18 cellular contexts compared by ENCODE assay signal in the genomic region with DNA sequence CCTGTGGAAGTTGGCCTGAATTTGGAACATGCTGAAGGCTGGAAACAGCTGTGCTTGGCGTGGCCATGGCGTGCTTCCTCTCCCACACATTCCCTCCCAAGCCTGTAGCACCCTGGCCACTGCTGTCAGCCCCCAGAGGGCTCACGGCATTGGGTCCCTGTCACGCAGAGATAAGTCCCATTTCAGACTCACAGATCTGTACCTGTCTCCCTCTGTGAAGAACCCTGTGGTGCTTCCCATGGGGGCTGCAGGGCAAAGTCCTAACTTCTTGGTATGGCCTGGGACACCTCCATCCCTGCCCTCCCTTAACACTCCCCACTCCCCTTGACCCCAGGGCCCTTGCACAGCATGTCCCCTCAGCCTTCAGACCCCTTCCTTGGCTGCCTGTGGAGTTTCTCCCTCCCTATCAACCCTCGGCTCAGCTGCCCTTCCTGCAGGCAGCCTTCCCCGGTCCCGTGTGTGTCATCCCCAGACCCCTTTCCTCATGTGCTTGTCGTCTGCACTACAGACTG. TPM values are rescaled to one million over a fixed set of nuclear protein-coding genes. Genes with fewer than 3 reads are reported as not detected.
DNase-seq lines count a peak whose midpoint lies in the region; ATAC-seq and TF ChIP-seq lines count a peak whose summit lies in the region.
"Had no signal": no experiment of that assay in that cellular context is flagged by ENCODE, and none has a peak within 500 bp of the region (broad histone marks: within the 10 kb centered on the region; RNA-seq: fewer than 3 reads in every experiment).

No MANE protein-coding gene starts in this region.

- H4K91ac ChIP-seq in neuronal stem cell (ENCODE audit: low read depth, low read length, poor library complexity): no peak overlapping the region

- intact Hi-C loops in Right ventricle myocardium inferior (cut with DNase I): no loop called here

- TF ChIP-seq CTCF in chondrocyte (IDR thresholded peaks at IDR 0.05): no peak
- no peak for TF ChIP-seq CTCF in mesothelial cell of epicardium (IDR thresholded peaks at IDR 0.05; ENCODE audit: unreplicated experiment)
- no peak for TF ChIP-seq CTCF in BE2C (IDR thresholded peaks at IDR 0.05; ENCODE audit: low read depth, low read length)

- peak overlapping the region; percentile 82 for H2BK15ac ChIP-seq in neuronal stem cell (ENCODE audit: low read length)

- H3K27me3 ChIP-seq in neuronal stem cell (ENCODE audit: control insufficient read depth in 3 of 3, insufficient read depth in 3 of 3, low read depth in 1 of 3, low read length in 3 of 3) (no peaks in the 10 kb centered on the region), BE2C (no peaks in the 10 kb centered on the region)
- H3K27me3 ChIP-seq: breast epithelium had no signal

- H3K9me3 Mint-ChIP-seq in chondrocyte (ENCODE audit: low read depth): peaks cover 8% of the 10 kb centered on the region
- peaks cover 21% of the 10 kb centered on the region for H3K9me3 Mint-ChIP-seq in mesothelial cell of epicardium

- WGBS in neuronal stem cell (ENCODE audit: extremely low coverage in 2 of 2, insufficient read length in 2 of 2, insufficient replicate concordance in 1 of 2), 2 donors: no CpG with 5 or more reads among the region's 8 CpGs
- WGBS in urinary bladder: 66% methylated on average over 8 of the region's 8 CpGs

- H2BK120ac ChIP-seq in neuronal stem cell (ENCODE audit: low read depth, low read length): peak overlapping the region; percentile 32

- peak overlapping the region; percentile 92 for H3K18ac ChIP-seq in neuronal stem cell (ENCODE audit: low read length)

- peak overlapping the region; percentile 70 for H3K23ac ChIP-seq in neuronal stem cell (ENCODE audit: low read depth, low read length, poor library complexity)

- H3K4me1 Mint-ChIP-seq in chondrocyte (ENCODE audit: low read depth) (peaks cover 44% of the 10 kb centered on the region), mesothelial cell of epicardium (peaks cover 11% of the 10 kb centered on the region)

- H2BK12ac ChIP-seq in neuronal stem cell (ENCODE audit: low read length): peak overlapping the region; percentile 86

- H3K4me3 Mint-ChIP-seq in chondrocyte (ENCODE audit: unreplicated experiment) (no peak overlapping the region), mesothelial cell of epicardium (no peak overlapping the region)
- H3K4me3 Mint-ChIP-seq: activated CD8-positive, alpha-beta T cell treated with anti-CD3 and anti-CD28 coated beads for 36 hours; activated naive CD8-positive, alpha-beta T cell; natural killer cell treated with Interleukin-12 subunit alpha and Interleukin-12 subunit beta and Interleukin-15 and Interleukin-18, amount 100 ng/mL, for 72 hours; T-cell had no signal

- ATAC-seq in Right ventricle myocardium inferior: no peak
- no peak for ATAC-seq in GM19035 (IDR thresholded peaks at IDR 0.05; ENCODE audit: unreplicated experiment)
- ATAC-seq: activated CD8-positive, alpha-beta T cell treated with anti-CD3 and anti-CD28 coated beads for 36 hours; natural killer cell treated with Interleukin-12 subunit alpha and Interleukin-12 subunit beta and Interleukin-15 and Interleukin-18, amount 100 ng/mL, for 72 hours; T-cell had no signal

- H3K9me3 ChIP-seq in neuronal stem cell (replicated peaks in 1 of 2; ENCODE audit: control insufficient read depth in 2 of 2, insufficient read depth in 1 of 2, low read depth in 1 of 2, low read length in 2 of 2): no peaks in the 10 kb centered on the region
- no peaks in the 10 kb centered on the region for H3K9me3 ChIP-seq in BE2C
- H3K9me3 ChIP-seq: breast epithelium, Caco-2 had no signal

- H3K27ac Mint-ChIP-seq in chondrocyte (ENCODE audit: unreplicated experiment) (no peak overlapping the region), mesothelial cell of epicardium (no peak overlapping the region)
- H3K27ac Mint-ChIP-seq: activated CD8-positive, alpha-beta T cell treated with anti-CD3 and anti-CD28 coated beads for 36 hours; activated naive CD8-positive, alpha-beta T cell; natural killer cell treated with Interleukin-12 subunit alpha and Interleukin-12 subunit beta and Interleukin-15 and Interleukin-18, amount 100 ng/mL, for 72 hours; T-cell had no signal

- H3K4me2 ChIP-seq in neuronal stem cell (ENCODE audit: insufficient read depth, low read length, poor library complexity, severe bottlenecking): no peak overlapping the region

- peak overlapping the region; percentile 27 for H2BK5ac ChIP-seq in neuronal stem cell (ENCODE audit: low read length)

- peak overlapping the region; percentile 92 for H3K14ac ChIP-seq in neuronal stem cell (ENCODE audit: low read length)

- peaks cover 3 to 11% of the 10 kb centered on the region in 2 donors for H3K4me1 ChIP-seq in neuronal stem cell (ENCODE audit: control insufficient read depth in 2 of 2, insufficient read depth in 1 of 2, low read depth in 1 of 2, low read length in 2 of 2)
- peaks cover 2% of the 10 kb centered on the region for H3K4me1 ChIP-seq in urinary bladder (ENCODE audit: insufficient read depth)
- peaks cover 16% of the 10 kb centered on the region for H3K4me1 ChIP-seq in BE2C
- H3K4me1 ChIP-seq: Caco-2 had no signal

- H3K4ac ChIP-seq in neuronal stem cell (ENCODE audit: low read length): no peak overlapping the region

- H3K27ac ChIP-seq in neuronal stem cell (replicated peaks; ENCODE audit: low read length) (no peak overlapping the region), urinary bladder (ENCODE audit: low read depth) (peak overlapping the region; percentile 42)

- no peaks in the 10 kb centered on the region for H3K36me3 ChIP-seq in neuronal stem cell (replicated peaks in 1 of 2; ENCODE audit: control insufficient read depth in 2 of 2, insufficient read depth in 2 of 2, low read length in 2 of 2)
- H3K36me3 ChIP-seq in urinary bladder (ENCODE audit: insufficient read depth): no peaks in the 10 kb centered on the region
- no peaks in the 10 kb centered on the region for H3K36me3 ChIP-seq in BE2C
- H3K36me3 ChIP-seq: breast epithelium had no signal

- H4K8ac ChIP-seq in neuronal stem cell (ENCODE audit: low read depth, low read length): no peak overlapping the region

- no peak overlapping the region for H2AFZ ChIP-seq in neuronal stem cell (ENCODE audit: low read length)

- peak overlapping the region; percentile 44 for H2AK5ac ChIP-seq in neuronal stem cell (ENCODE audit: low read depth, low read length)

- H3K27me3 Mint-ChIP-seq in chondrocyte (ENCODE audit: low read depth) (no peaks in the 10 kb centered on the region), mesothelial cell of epicardium (ENCODE audit: low read depth) (no peaks in the 10 kb centered on the region)
- H3K27me3 Mint-ChIP-seq: activated naive CD8-positive, alpha-beta T cell had no signal

- peaks cover 2% of the 10 kb centered on the region for H3K79me1 ChIP-seq in neuronal stem cell (ENCODE audit: low read depth, low read length)

- H3K36me3 Mint-ChIP-seq in chondrocyte (ENCODE audit: low read depth): peaks cover 17% of the 10 kb centered on the region
- no peaks in the 10 kb centered on the region for H3K36me3 Mint-ChIP-seq in mesothelial cell of epicardium
- H3K36me3 Mint-ChIP-seq: activated naive CD8-positive, alpha-beta T cell; natural killer cell treated with Interleukin-12 subunit alpha and Interleukin-12 subunit beta and Interleukin-15 and Interleukin-18, amount 100 ng/mL, for 72 hours; T-cell had no signal

- DNase-seq in chondrocyte (ENCODE audit: low spot score) (peak; percentile 50), Right ventricle myocardium inferior (ENCODE audit: missing footprints) (peak; percentile 83), neuronal stem cell (ENCODE audit: low spot score) (no peak), mesothelial cell of epicardium (ENCODE audit: low spot score in 2 of 2, unreplicated experiment in 2 of 2) (no peak), BE2C (no peak)
- DNase-seq: activated CD8-positive, alpha-beta T cell treated with anti-CD3 and anti-CD28 coated beads for 36 hours; Caco-2; effector memory CD4-positive, alpha-beta T cell; mammary epithelial cell; NCI-H1694 treated with DMSO at 0.1 percent for 48 hours; NCI-H510A; stimulated activated CD4-positive, alpha-beta T cell treated with anti-CD3 and anti-CD28 coated beads, Interleukin-1b, Interleukin-23, amount 100 ng/mL, for 48 hours; T-cell had no signal

- H3K9ac ChIP-seq in neuronal stem cell (ENCODE audit: low read depth, low read length, poor library complexity): no peak overlapping the region

- no peak overlapping the region for H3K4me3 ChIP-seq in neuronal stem cell (ENCODE audit: low read length in 2 of 2)
- H3K4me3 ChIP-seq in urinary bladder (ENCODE audit: low read depth, low read length): no peak overlapping the region
- no peak overlapping the region for H3K4me3 ChIP-seq in BE2C (ENCODE audit: low read depth, low read length)
- H3K4me3 ChIP-seq: breast epithelium had no signal

RNA-seq across cellular contexts. Expression of a gene that starts 28.6 kb away (rescaled TPM):
- total RNA-seq in chondrocyte (18.1 to 27.2 TPM (median 26.7 TPM) in 3 replicates), Right ventricle myocardium inferior (31.7 TPM), urinary bladder (11.4 TPM), mesothelial cell of epicardium (15.9 to 17.1 TPM (median 16.5 TPM) in 3 replicates)
- 5.8 TPM for polyA plus RNA-seq in neuronal stem cell (2013, experiment 1 of 2)
- 6.1 TPM for polyA plus RNA-seq in neuronal stem cell (2013, experiment 2 of 2)
- 76.6 TPM for polyA plus RNA-seq in urinary bladder
- 4.2 TPM for polyA plus RNA-seq in BE2C (2012; ENCODE audit: insufficient read depth, insufficient read length, low read depth)

Comparison
In these comparisons a context has a peak if more than half of its experiments do, and no peak if none do; other contexts are left out.
1. DNase-seq: peak in chondrocyte (single experiment) and Right ventricle myocardium inferior (single experiment); none in neuronal stem cell (single experiment), mesothelial cell of epicardium (0 of 2) and BE2C (single experiment).